Comparison of ENCODE assay signal across 30 cellular contexts in genomic region chr10:11119843-11120242, GRCh38.
"Had no signal": no experiment of that assay in that cellular context is flagged by ENCODE, and none has a peak within 500 bp of the region (broad histone marks: within the 10 kb centered on the region; RNA-seq: fewer than 3 reads in every experiment).

No MANE protein-coding gene starts in this region.

- H3K9me3 ChIP-seq: colonic mucosa, Peyer's patch, SJSA1, SK-N-SH had no signal

- H3K9me3 Mint-ChIP-seq: central memory CD8-positive, alpha-beta T cell had no signal

- H3K4me3 ChIP-seq: colonic mucosa, Peyer's patch, SJSA1 had no signal

- H3K4me1 ChIP-seq: colonic mucosa, Peyer's patch, SJSA1 had no signal

- H3K27me3 ChIP-seq: brain microvascular endothelial cell, colonic mucosa, Peyer's patch, SJSA1 had no signal

- H3K27me3 Mint-ChIP-seq: activated CD8-positive, alpha-beta T cell treated with anti-CD3 and anti-CD28 coated beads for 36 hours; activated T-helper 17 cell treated with anti-CD3 and anti-CD28 coated beads, Interleukin-2, amount 50 U/mL, for 72 hours; central memory CD8-positive, alpha-beta T cell had no signal

- H3K27ac ChIP-seq: brain microvascular endothelial cell, colonic mucosa, KMS-11, Peyer's patch, SJSA1 had no signal

- ATAC-seq: activated CD8-positive, alpha-beta T cell treated with anti-CD3 and anti-CD28 coated beads for 36 hours; activated T-cell treated with anti-CD3 and anti-CD28 coated beads, Interleukin-2, amount 50 U/mL, for 72 hours; activated T-helper 17 cell treated with anti-CD3 and anti-CD28 coated beads, Interleukin-2, amount 50 U/mL, for 72 hours; PC-3 had no signal

- H3K4me1 Mint-ChIP-seq: central memory CD8-positive, alpha-beta T cell had no signal

- FAIRE-seq: TTC549 had no signal

- H3K4me2 ChIP-seq: KMS-11, SK-N-SH had no signal

- H3K9ac ChIP-seq: KMS-11, SK-N-SH had no signal

- H3K4me3 Mint-ChIP-seq: activated CD4-positive, alpha-beta T cell treated with anti-CD3 and anti-CD28 coated beads, Interleukin-2, amount 10 ng/mL, durations not matched to agents 24 days and 14 days; activated CD8-positive, alpha-beta T cell treated with anti-CD3 and anti-CD28 coated beads for 36 hours; activated T-helper 17 cell treated with anti-CD3 and anti-CD28 coated beads, Interleukin-2, amount 50 U/mL, for 72 hours; central memory CD8-positive, alpha-beta T cell; T-helper 1 cell treated with Interleukin-12 subunit alpha and Interleukin-12 subunit beta and Interleukin-4 antibody, amounts not matched to agents 30 μg/mL and 1 μg/mL, for 36 hours; T-helper 2 cell treated with Interferon-gamma antibody and Interleukin-4, amounts not matched to agents 5 μg/mL and 100 μg/mL, for 36 hours had no signal

- H3K27ac Mint-ChIP-seq: activated CD4-positive, alpha-beta T cell treated with anti-CD3 and anti-CD28 coated beads, Interleukin-2, amount 10 ng/mL, durations not matched to agents 24 days and 14 days; activated CD8-positive, alpha-beta T cell treated with anti-CD3 and anti-CD28 coated beads for 36 hours; activated T-cell treated with anti-CD3 and anti-CD28 coated beads, Interleukin-2, amount 50 U/mL, for 72 hours; activated T-helper 17 cell treated with anti-CD3 and anti-CD28 coated beads, Interleukin-2, amount 50 U/mL, for 72 hours; T-helper 1 cell treated with Interleukin-12 subunit alpha and Interleukin-12 subunit beta and Interleukin-4 antibody, amounts not matched to agents 30 μg/mL and 1 μg/mL, for 36 hours; T-helper 2 cell treated with Interferon-gamma antibody and Interleukin-4, amounts not matched to agents 5 μg/mL and 100 μg/mL, for 36 hours had no signal

- DNase-seq: activated CD4-positive, alpha-beta T cell treated with anti-CD3 and anti-CD28 coated beads, Interleukin-2, amount 10 ng/mL, durations not matched to agents 24 days and 14 days; activated CD4-positive, alpha-beta T cell treated with anti-CD3 and anti-CD28 coated beads, Interleukin-2, amount 50 U/mL, for 4 hours; activated CD8-positive, alpha-beta T cell treated with anti-CD3 and anti-CD28 coated beads for 36 hours; activated effector memory CD4-positive, alpha-beta T cell treated with anti-CD3 and anti-CD28 coated beads, Interleukin-2, amount 50 U/mL, for 16 hours; activated naive CD4-positive, alpha-beta T cell; activated naive CD4-positive, alpha-beta T cell treated with anti-CD3 and anti-CD28 coated beads, Interleukin-2, amount 50 U/mL, for 16 hours; activated T-cell treated with anti-CD3 and anti-CD28 coated beads, Interleukin-2, amount 50 U/mL, for 1 hour; activated T-cell treated with anti-CD3 and anti-CD28 coated beads, Interleukin-2, amount 50 U/mL, for 72 hours; amniotic stem cell; aorta; brain microvascular endothelial cell; colonic mucosa; MM.1S; MV-4-11; NCI-H1092; NCI-H1417 treated with DMSO at 0.1 percent for 48 hours; NCI-H2081; NCI-H345; PC-3; Peyer's patch; RPMI8226; SHP77 treated with DMSO at 0.1 percent for 48 hours; SK-N-SH had no signal

- H3K36me3 ChIP-seq: brain microvascular endothelial cell, colonic mucosa, Peyer's patch, SJSA1 had no signal
